In genomic region chr5:173847102-173847501, GRCh38 we compare ENCODE assay signal across 7 cellular contexts.
"Had no signal": no experiment of that assay in that cellular context is flagged by ENCODE, and none has a peak within 500 bp of the region (broad histone marks: within the 10 kb centered on the region; RNA-seq: fewer than 3 reads in every experiment).

No MANE protein-coding gene starts in this region.

- H3K4me2 ChIP-seq: KMS-11 had no signal

- FAIRE-seq: HepG2, HTR-8/SVneo had no signal

- ATAC-seq: HepG2 had no signal

- DNase-seq: IMR-90, KBM-7, KG1 had no signal

- H3K9ac ChIP-seq: KMS-11 had no signal

- H3K27ac ChIP-seq: HL-60, KMS-11 had no signal
